In the genomic region with DNA sequence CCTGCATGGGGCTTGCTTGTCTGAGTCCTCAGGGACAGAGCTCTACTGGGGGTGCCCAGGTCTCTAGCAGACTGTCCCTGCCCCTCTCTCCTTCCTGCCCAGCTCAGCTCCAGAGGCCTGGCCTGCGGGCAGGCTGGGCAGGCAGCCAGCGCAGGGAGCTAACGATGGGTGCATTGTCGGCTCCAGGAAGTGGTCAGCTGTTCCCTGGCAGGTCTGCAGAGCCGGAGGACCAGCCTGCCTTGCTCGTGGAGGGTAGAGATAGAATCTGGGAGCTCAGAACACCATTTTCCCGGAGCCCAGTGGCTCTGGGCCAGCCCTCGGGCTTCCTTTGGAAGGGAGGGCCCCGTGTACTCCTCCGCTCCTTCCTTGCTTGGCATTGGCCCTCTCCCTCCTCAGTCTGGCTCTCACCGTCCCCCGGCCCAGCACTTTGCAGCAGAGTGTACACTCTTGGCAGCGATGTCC, we compare ENCODE assay signal across 9 cellular contexts.
DNase-seq lines count a peak whose midpoint lies in the region.
"Had no signal": no experiment of that assay in that cellular context is flagged by ENCODE, and none has a peak within 500 bp of the region (broad histone marks: within the 10 kb centered on the region; RNA-seq: fewer than 3 reads in every experiment).

No MANE protein-coding gene starts in this region.

- no peak overlapping the region for H3K4me3 Mint-ChIP-seq in immature natural killer cell
- H3K4me3 Mint-ChIP-seq: activated naive CD8-positive, alpha-beta T cell treated with anti-CD3 and anti-CD28 coated beads, Interleukin-2, amount 10 ng/mL, durations not matched to agents 7 days and 5 days had no signal

- no peaks in the 10 kb centered on the region for H3K9me3 Mint-ChIP-seq in immature natural killer cell
- H3K9me3 Mint-ChIP-seq: activated naive CD8-positive, alpha-beta T cell treated with anti-CD3 and anti-CD28 coated beads, Interleukin-2, amount 10 ng/mL, durations not matched to agents 7 days and 5 days had no signal

- H3K4me1 Mint-ChIP-seq in immature natural killer cell, result peaks cover 11 to 12% of the 10 kb centered on the region in 2 donors

- H3K27ac Mint-ChIP-seq in immature natural killer cell, result peak overlapping the region in 1 of 6 donors; percentile 59
- H3K27ac Mint-ChIP-seq: activated naive CD8-positive, alpha-beta T cell treated with anti-CD3 and anti-CD28 coated beads, Interleukin-2, amount 10 ng/mL, durations not matched to agents 7 days and 5 days had no signal

- H3K27me3 Mint-ChIP-seq in immature natural killer cell (ENCODE audit: low read depth in 3 of 3), result peaks cover 1 to 2% (median 2%) of the 10 kb centered on the region in 3 donors

- H3K36me3 Mint-ChIP-seq in immature natural killer cell, result no peaks in the 10 kb centered on the region
- H3K36me3 Mint-ChIP-seq: activated naive CD8-positive, alpha-beta T cell treated with anti-CD3 and anti-CD28 coated beads, Interleukin-2, amount 10 ng/mL, durations not matched to agents 7 days and 5 days had no signal

- DNase-seq in DMS79 treated with DMSO at 0.1 percent for 48 hours (lab: John Stamatoyannopoulos, UW) (peak; percentile 38), SW480 (ENCODE audit: low spot score) (peak; percentile 76), foreskin melanocyte (peak; percentile 82), putamen (ENCODE audit: low spot score) (peak; percentile 64), immature natural killer cell (no peak), dedifferentiated amniotic fluid mesenchymal stem cell (ENCODE audit: extremely low spot score) (no peak), 8988T (no peak)
- no peak for DNase-seq in stimulated activated CD4-positive, alpha-beta T cell treated with anti-CD3 and anti-CD28 coated beads, Interleukin-4, amount 100 ng/mL, for 4 hours
- DNase-seq: activated naive CD8-positive, alpha-beta T cell treated with anti-CD3 and anti-CD28 coated beads, Interleukin-2, amount 10 ng/mL, durations not matched to agents 7 days and 5 days had no signal

Comparison
In these comparisons a context has a peak if more than half of its experiments do, and no peak if none do; other contexts are left out.
1. DNase-seq: peak in DMS79 treated with DMSO at 0.1 percent for 48 hours (single experiment), SW480 (single experiment), foreskin melanocyte (single experiment) and putamen (single experiment); none in immature natural killer cell (0 of 3), dedifferentiated amniotic fluid mesenchymal stem cell (single experiment), 8988T (single experiment) and stimulated activated CD4-positive, alpha-beta T cell treated with anti-CD3 and anti-CD28 coated beads, Interleukin-4, amount 100 ng/mL, for 4 hours (0 of 2).